ENCODE assay signal across 38 cellular contexts in the genomic region with DNA sequence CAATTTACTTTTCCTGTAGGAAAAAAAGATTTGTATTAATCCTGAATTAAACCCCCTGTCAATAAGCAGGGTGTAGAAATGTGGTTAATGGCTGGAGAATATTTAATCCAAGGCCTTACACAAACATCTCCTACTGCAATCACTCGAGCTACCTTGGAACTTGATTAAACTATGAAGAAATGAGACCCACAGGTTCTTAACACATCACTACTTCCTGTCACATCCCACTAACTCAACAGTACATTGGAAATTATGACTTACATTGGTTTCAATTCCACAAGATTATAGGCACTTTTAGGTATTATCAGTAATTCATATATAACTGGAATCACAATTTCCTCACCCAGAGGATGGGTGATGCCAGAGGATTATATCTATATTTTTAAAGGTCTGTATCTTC.
"Had no signal": no experiment of that assay in that cellular context is flagged by ENCODE, and none has a peak within 500 bp of the region (broad histone marks: within the 10 kb centered on the region; RNA-seq: fewer than 3 reads in every experiment).

No MANE protein-coding gene starts in this region.

- DNase-seq: activated B cell treated with CpG ODN at 0.5 μM for 24 hours; activated CD4-positive, alpha-beta memory T cell treated with anti-CD3 and anti-CD28 coated beads for 36 hours; activated CD4-positive, alpha-beta T cell treated with anti-CD3 and anti-CD28 coated beads for 4 hours; activated CD4-positive, alpha-beta T cell treated with anti-CD3 and anti-CD28 coated beads, Interleukin-2, amount 10 ng/mL, durations not matched to agents 24 days and 14 days; activated CD4-positive, alpha-beta T cell treated with anti-CD3 and anti-CD28 coated beads, Interleukin-2, amount 50 U/mL, for 1 hour; activated CD4-positive, alpha-beta T cell treated with anti-CD3 and anti-CD28 coated beads, Interleukin-2, amount 50 U/mL, for 4 hours; activated CD4-positive, CD25-positive, alpha-beta regulatory T cell treated with anti-CD3 and anti-CD28 coated beads, Interleukin-2, amount 50 U/mL, for 72 hours; activated CD8-positive, alpha-beta memory T cell treated with anti-CD3 and anti-CD28 coated beads for 24 hours; activated CD8-positive, alpha-beta memory T cell treated with anti-CD3 and anti-CD28 coated beads, Interleukin-2, amount 10 ng/mL, durations not matched to agents 7 days and 5 days; activated CD8-positive, alpha-beta memory T cell treated with anti-CD3 and anti-CD28 coated beads, Interleukin-2, amount 50 U/mL, for 48 hours; activated CD8-positive, alpha-beta T cell treated with anti-CD3 and anti-CD28 coated beads, Interleukin-2, amount 10 ng/mL, durations not matched to agents 7 days and 5 days; activated effector memory CD4-positive, alpha-beta T cell treated with Interleukin-2 at 50 U/mL for 16 hours; activated gamma-delta T cell; activated naive CD4-positive, alpha-beta T cell treated with anti-CD3 and anti-CD28 coated beads, Interleukin-2, amount 10 ng/mL, durations not matched to agents 7 days and 5 days; activated naive CD4-positive, alpha-beta T cell treated with Interleukin-2 at 50 U/mL for 16 hours; activated naive CD8-positive, alpha-beta T cell treated with anti-CD3 and anti-CD28 coated beads, Interleukin-2, amount 10 ng/mL, durations not matched to agents 7 days and 5 days; activated naive CD8-positive, alpha-beta T cell treated with anti-CD3 and anti-CD28 coated beads, Interleukin-2, amount 50 U/mL, for 24 hours; activated T-cell treated with anti-CD3 and anti-CD28 coated beads, Interleukin-2, amount 50 U/mL, for 24 hours; activated T-cell treated with anti-CD3 and anti-CD28 coated beads, Interleukin-2, amount 50 U/mL, for 48 hours; amygdala; anterior cingulate cortex; caudate nucleus; cerebellar nuclear complex; T-helper 1 cell; T-helper 2 cell; T-helper 9 cell had no signal

- FAIRE-seq: bronchial epithelial cell, TTC549 had no signal

- H3K27me3 Mint-ChIP-seq: activated B cell treated with CpG ODN at 0.5 μM for 24 hours; activated CD4-positive, alpha-beta memory T cell treated with anti-CD3 and anti-CD28 coated beads for 36 hours; activated CD4-positive, alpha-beta T cell treated with anti-CD3 and anti-CD28 coated beads, Interleukin-2, amount 10 ng/mL, durations not matched to agents 24 days and 14 days; activated CD8-positive, alpha-beta memory T cell treated with anti-CD3 and anti-CD28 coated beads, Interleukin-2, amount 10 ng/mL, durations not matched to agents 7 days and 5 days; activated naive CD4-positive, alpha-beta T cell treated with anti-CD3 and anti-CD28 coated beads, Interleukin-2, amount 10 ng/mL, durations not matched to agents 7 days and 5 days; activated naive CD4-positive, alpha-beta T cell treated with anti-CD3 and anti-CD28 coated beads, Interleukin-2, amount 50 U/mL, for 24 hours; activated naive CD8-positive, alpha-beta T cell; activated naive CD8-positive, alpha-beta T cell treated with anti-CD3 and anti-CD28 coated beads, Interleukin-2, amount 10 ng/mL, durations not matched to agents 7 days and 5 days; activated naive CD8-positive, alpha-beta T cell treated with anti-CD3 and anti-CD28 coated beads, Interleukin-2, amount 50 U/mL, for 24 hours; activated T-cell treated with anti-CD3 and anti-CD28 coated beads, Interleukin-2, amount 50 U/mL, for 24 hours; brain; central memory CD8-positive, alpha-beta T cell had no signal

- H3K36me3 ChIP-seq: ascending aorta, cardiac muscle cell had no signal

- ATAC-seq: activated CD8-positive, alpha-beta memory T cell treated with anti-CD3 and anti-CD28 coated beads, Interleukin-2, amount 10 ng/mL, durations not matched to agents 7 days and 5 days; activated CD8-positive, alpha-beta T cell treated with anti-CD3 and anti-CD28 coated beads, Interleukin-2, amount 10 ng/mL, durations not matched to agents 7 days and 5 days; activated naive CD8-positive, alpha-beta T cell treated with anti-CD3 and anti-CD28 coated beads, Interleukin-2, amount 50 U/mL, for 24 hours had no signal

- H3K9me3 Mint-ChIP-seq: activated CD4-positive, alpha-beta T cell treated with anti-CD3 and anti-CD28 coated beads, Interleukin-2, amount 10 ng/mL, durations not matched to agents 24 days and 14 days; activated naive CD4-positive, alpha-beta T cell treated with anti-CD3 and anti-CD28 coated beads, Interleukin-2, amount 10 ng/mL, durations not matched to agents 7 days and 5 days; activated naive CD8-positive, alpha-beta T cell treated with anti-CD3 and anti-CD28 coated beads, Interleukin-2, amount 10 ng/mL, durations not matched to agents 7 days and 5 days; activated naive CD8-positive, alpha-beta T cell treated with anti-CD3 and anti-CD28 coated beads, Interleukin-2, amount 50 U/mL, for 24 hours; central memory CD8-positive, alpha-beta T cell; T-helper 1 cell treated with Interleukin-12 subunit alpha and Interleukin-12 subunit beta and Interleukin-4 antibody, amounts not matched to agents 30 μg/mL and 1 μg/mL, for 36 hours; T-helper 2 cell treated with Interferon-gamma antibody and Interleukin-4, amounts not matched to agents 5 μg/mL and 100 μg/mL, for 36 hours had no signal

- H3K27ac Mint-ChIP-seq: activated B cell treated with CpG ODN at 0.5 μM for 24 hours; activated CD4-positive, alpha-beta memory T cell treated with anti-CD3 and anti-CD28 coated beads for 36 hours; activated CD4-positive, alpha-beta T cell treated with anti-CD3 and anti-CD28 coated beads, Interleukin-2, amount 10 ng/mL, durations not matched to agents 24 days and 14 days; activated CD8-positive, alpha-beta memory T cell treated with anti-CD3 and anti-CD28 coated beads, Interleukin-2, amount 10 ng/mL, durations not matched to agents 7 days and 5 days; activated CD8-positive, alpha-beta T cell treated with anti-CD3 and anti-CD28 coated beads, Interleukin-2, amount 10 ng/mL, durations not matched to agents 7 days and 5 days; activated naive CD4-positive, alpha-beta T cell treated with anti-CD3 and anti-CD28 coated beads, Interleukin-2, amount 10 ng/mL, durations not matched to agents 7 days and 5 days; activated naive CD4-positive, alpha-beta T cell treated with anti-CD3 and anti-CD28 coated beads, Interleukin-2, amount 50 U/mL, for 24 hours; activated naive CD8-positive, alpha-beta T cell; activated naive CD8-positive, alpha-beta T cell treated with anti-CD3 and anti-CD28 coated beads, Interleukin-2, amount 10 ng/mL, durations not matched to agents 7 days and 5 days; activated naive CD8-positive, alpha-beta T cell treated with anti-CD3 and anti-CD28 coated beads, Interleukin-2, amount 50 U/mL, for 24 hours; activated T-cell treated with anti-CD3 and anti-CD28 coated beads, Interleukin-2, amount 50 U/mL, for 24 hours; activated T-helper 2 cell treated with anti-CD3 and anti-CD28 coated beads, Interferon-gamma antibody, Interleukin-2, Interleukin-4, amounts not matched to agents 10 μg/mL and 5 μg/mL and 100 μg/mL, durations not matched to agents 14 hours and 24 hours and 36 hours; brain; T-helper 1 cell treated with Interleukin-12 subunit alpha and Interleukin-12 subunit beta and Interleukin-4 antibody, amounts not matched to agents 30 μg/mL and 1 μg/mL, for 36 hours; T-helper 2 cell treated with Interferon-gamma antibody and Interleukin-4, amounts not matched to agents 5 μg/mL and 100 μg/mL, for 36 hours had no signal

- H3K4me3 Mint-ChIP-seq: activated B cell treated with CpG ODN at 0.5 μM for 24 hours; activated CD4-positive, alpha-beta memory T cell treated with anti-CD3 and anti-CD28 coated beads for 36 hours; activated CD4-positive, alpha-beta T cell treated with anti-CD3 and anti-CD28 coated beads, Interleukin-2, amount 10 ng/mL, durations not matched to agents 24 days and 14 days; activated CD8-positive, alpha-beta memory T cell treated with anti-CD3 and anti-CD28 coated beads, Interleukin-2, amount 10 ng/mL, durations not matched to agents 7 days and 5 days; activated CD8-positive, alpha-beta T cell treated with anti-CD3 and anti-CD28 coated beads, Interleukin-2, amount 10 ng/mL, durations not matched to agents 7 days and 5 days; activated naive CD4-positive, alpha-beta T cell treated with anti-CD3 and anti-CD28 coated beads, Interleukin-2, amount 10 ng/mL, durations not matched to agents 7 days and 5 days; activated naive CD4-positive, alpha-beta T cell treated with anti-CD3 and anti-CD28 coated beads, Interleukin-2, amount 50 U/mL, for 24 hours; activated naive CD8-positive, alpha-beta T cell; activated naive CD8-positive, alpha-beta T cell treated with anti-CD3 and anti-CD28 coated beads, Interleukin-2, amount 10 ng/mL, durations not matched to agents 7 days and 5 days; activated naive CD8-positive, alpha-beta T cell treated with anti-CD3 and anti-CD28 coated beads, Interleukin-2, amount 50 U/mL, for 24 hours; activated T-cell treated with anti-CD3 and anti-CD28 coated beads, Interleukin-2, amount 50 U/mL, for 24 hours; brain; central memory CD8-positive, alpha-beta T cell; T-helper 1 cell treated with Interleukin-12 subunit alpha and Interleukin-12 subunit beta and Interleukin-4 antibody, amounts not matched to agents 30 μg/mL and 1 μg/mL, for 36 hours; T-helper 2 cell treated with Interferon-gamma antibody and Interleukin-4, amounts not matched to agents 5 μg/mL and 100 μg/mL, for 36 hours had no signal

- H3K4me1 Mint-ChIP-seq: activated CD4-positive, alpha-beta T cell treated with anti-CD3 and anti-CD28 coated beads, Interleukin-2, amount 10 ng/mL, durations not matched to agents 24 days and 14 days; activated CD8-positive, alpha-beta memory T cell treated with anti-CD3 and anti-CD28 coated beads, Interleukin-2, amount 10 ng/mL, durations not matched to agents 7 days and 5 days; activated naive CD4-positive, alpha-beta T cell treated with anti-CD3 and anti-CD28 coated beads, Interleukin-2, amount 10 ng/mL, durations not matched to agents 7 days and 5 days; activated naive CD4-positive, alpha-beta T cell treated with anti-CD3 and anti-CD28 coated beads, Interleukin-2, amount 50 U/mL, for 24 hours; activated naive CD8-positive, alpha-beta T cell treated with anti-CD3 and anti-CD28 coated beads, Interleukin-2, amount 10 ng/mL, durations not matched to agents 7 days and 5 days; activated naive CD8-positive, alpha-beta T cell treated with anti-CD3 and anti-CD28 coated beads, Interleukin-2, amount 50 U/mL, for 24 hours; central memory CD8-positive, alpha-beta T cell had no signal

- H3K4me1 ChIP-seq: ascending aorta had no signal

- H3K27ac ChIP-seq: ascending aorta, cardiac muscle cell, VCaP had no signal

- H3K9me3 ChIP-seq: ascending aorta had no signal

- H3K36me3 Mint-ChIP-seq: activated CD4-positive, alpha-beta memory T cell treated with anti-CD3 and anti-CD28 coated beads for 36 hours; activated CD8-positive, alpha-beta memory T cell treated with anti-CD3 and anti-CD28 coated beads, Interleukin-2, amount 10 ng/mL, durations not matched to agents 7 days and 5 days; activated naive CD4-positive, alpha-beta T cell treated with anti-CD3 and anti-CD28 coated beads, Interleukin-2, amount 10 ng/mL, durations not matched to agents 7 days and 5 days; activated naive CD4-positive, alpha-beta T cell treated with anti-CD3 and anti-CD28 coated beads, Interleukin-2, amount 50 U/mL, for 24 hours; activated naive CD8-positive, alpha-beta T cell; activated naive CD8-positive, alpha-beta T cell treated with anti-CD3 and anti-CD28 coated beads, Interleukin-2, amount 10 ng/mL, durations not matched to agents 7 days and 5 days; brain had no signal

- H3K4me3 ChIP-seq: ascending aorta, cardiac muscle cell had no signal

- H3K27me3 ChIP-seq: ascending aorta, cardiac muscle cell had no signal
